ENCODE assay signal across 8 cellular contexts in genomic region chr17:48074322-48075054, GRCh38. TPM values are rescaled to one million over a fixed set of nuclear protein-coding genes. Genes with fewer than 3 reads are reported as not detected.
DNase-seq lines count a peak whose midpoint lies in the region; ATAC-seq and TF ChIP-seq lines count a peak whose summit lies in the region.

No MANE protein-coding gene starts in this region.

- H3K27ac ChIP-seq in C4-2B (no peak overlapping the region), OCI-LY1 (ENCODE audit: low read depth, low read length, poor library complexity, severe bottlenecking) (no peak overlapping the region)

- no peak overlapping the region for H3K4me3 ChIP-seq in OCI-LY1 (ENCODE audit: low read depth, low read length, poor library complexity, severe bottlenecking)
- no peak overlapping the region for H3K4me3 ChIP-seq in epithelial cell of proximal tubule (ENCODE audit: low read depth, low read length)

- TF ChIP-seq CTCF in C4-2B (conservative IDR thresholded peaks at IDR 0.05) (peak; percentile 92), OCI-LY1 (IDR thresholded peaks at IDR 0.05; ENCODE audit: low read length) (peak; percentile 87), epithelial cell of proximal tubule (conservative IDR thresholded peaks at IDR 0.05; ENCODE audit: low read depth, low read length) (peak; percentile 83)

- CTCF ChIA-PET in HEK293T (lab: Yijun Ruan, JAX), result interaction anchor here (0.6 to 4.8 kb wide), 3 partner anchors 10 to 48 kb away, joined by 3 to 27 read pairs (median 5); no protein-coding TSS in a partner anchor

- no peak overlapping the region for H3K4me3 Mint-ChIP-seq in naive thymus-derived CD8-positive, alpha-beta T cell

- no peaks in the 10 kb centered on the region for H3K4me1 Mint-ChIP-seq in naive thymus-derived CD8-positive, alpha-beta T cell

- H3K4me2 ChIP-seq in OCI-LY1 (ENCODE audit: low read length), result no peak overlapping the region

- no peaks in the 10 kb centered on the region for H3F3A ChIP-seq in OCI-LY1 (ENCODE audit: insufficient read depth, low read length)

- POLR2A ChIA-PET in HEK293T (lab: Yijun Ruan, JAX), result interaction anchor here (1.0 to 2.5 kb wide), 4 partner anchors 26 to 50 kb away, joined by 3 to 9 read pairs (median 6); partner anchors contain the start of gene NFE2L1
- POLR2A ChIA-PET in naive thymus-derived CD8-positive, alpha-beta T cell (lab: Charles Lee), result interaction anchor here (0.7 to 1.5 kb wide), 5 partner anchors 25 to 633 kb away, joined by 3 to 6 read pairs (median 3); no protein-coding TSS in a partner anchor

- no peaks in the 10 kb centered on the region for H3K79me2 ChIP-seq in OCI-LY1 (ENCODE audit: insufficient read depth, low read length)

- H3K36me3 Mint-ChIP-seq in naive thymus-derived CD8-positive, alpha-beta T cell, result peaks cover 0 to 56% (median 6%) of the 10 kb centered on the region in 3 donors

- no peaks in the 10 kb centered on the region for H3K9me3 Mint-ChIP-seq in naive thymus-derived CD8-positive, alpha-beta T cell

- H3K4me1 ChIP-seq in OCI-LY1 (ENCODE audit: insufficient read depth, low read length, severe bottlenecking), result no peaks in the 10 kb centered on the region

- no peaks in the 10 kb centered on the region for H4K20me1 ChIP-seq in OCI-LY1 (ENCODE audit: insufficient read depth, low read length)

- H3K9me3 ChIP-seq in OCI-LY1 (ENCODE audit: low read length), result no peaks in the 10 kb centered on the region

- H3K9ac ChIP-seq in OCI-LY1 (ENCODE audit: low read length), result no peak overlapping the region

- no peak overlapping the region for H3K27ac Mint-ChIP-seq in naive thymus-derived CD8-positive, alpha-beta T cell

- no peaks in the 10 kb centered on the region for H3K27me3 Mint-ChIP-seq in naive thymus-derived CD8-positive, alpha-beta T cell

- DNase-seq in HEK293T (ENCODE audit: extremely low spot score) (peak; percentile 63), epithelial cell of proximal tubule (ENCODE audit: low read depth) (peak; percentile 89)
- peak; percentile 76 for DNase-seq in activated CD8-positive, alpha-beta memory T cell treated with anti-CD3 and anti-CD28 coated beads, Interleukin-2, amount 50 U/mL, for 48 hours
- peak; percentile 54 to 86 (median 72) for DNase-seq in naive thymus-derived CD8-positive, alpha-beta T cell
- peak; percentile 34 to 77 (median 66) for DNase-seq in stimulated activated naive CD4-positive, alpha-beta T cell (lab: John Stamatoyannopoulos, UW)

- H2AFZ ChIP-seq in OCI-LY1 (ENCODE audit: low read length), result no peak overlapping the region

- no peaks in the 10 kb centered on the region for H3K27me3 ChIP-seq in OCI-LY1 (ENCODE audit: insufficient read depth, low read length)

- ATAC-seq in naive thymus-derived CD8-positive, alpha-beta T cell, result peak; percentile 63 to 90
- no peak for ATAC-seq in GM18873 (IDR thresholded peaks at IDR 0.05; ENCODE audit: low FRiP score, unreplicated experiment)

- no peaks in the 10 kb centered on the region for H3K9me2 ChIP-seq in OCI-LY1 (ENCODE audit: low read depth, low read length)

- H3K36me3 ChIP-seq in OCI-LY1 (ENCODE audit: insufficient read depth, low read length), result peaks cover 36% of the 10 kb centered on the region; the same call in 1 of the 2 replicates

TF ChIP-seq in HEK293T, 16 proteins besides CTCF, POLR2A, EP300 and RAD21:
- TF ChIP-seq ELF4 (IDR thresholded peaks at IDR 0.05) (no peak), PKNOX1 (IDR thresholded peaks at IDR 0.05) (no peak), SUZ12 (IDR thresholded peaks at IDR 0.05) (no peak), NFRKB (IDR thresholded peaks at IDR 0.05) (no peak), FOXA1 (IDR thresholded peaks at IDR 0.05) (no peak), HDGF (IDR thresholded peaks at IDR 0.05; ENCODE audit: borderline replicate concordance) (no peak), BHLHE40 (IDR thresholded peaks at IDR 0.05; ENCODE audit: borderline replicate concordance) (no peak), FOXM1 (IDR thresholded peaks at IDR 0.05; ENCODE audit: borderline replicate concordance) (no peak), FOXK2 (IDR thresholded peaks at IDR 0.05) (no peak), SP1 (IDR thresholded peaks at IDR 0.05) (no peak), L3MBTL2 (conservative IDR thresholded peaks at IDR 0.05) (no peak), ZNF384 (IDR thresholded peaks at IDR 0.05) (no peak), ARNT (IDR thresholded peaks at IDR 0.05) (no peak), CTBP1 (IDR thresholded peaks at IDR 0.05; ENCODE audit: borderline replicate concordance) (no peak), LEF1 (IDR thresholded peaks at IDR 0.05; ENCODE audit: borderline replicate concordance) (no peak)

RNA-seq across cellular contexts. Expression of gene NFE2L1, which starts 26.3 kb away (rescaled TPM):
- 69.1 and 79.6 TPM in 2 replicates for total RNA-seq in epithelial cell of proximal tubule
- total RNA-seq in naive thymus-derived CD8-positive, alpha-beta T cell, result 10 to 100 TPM; 45.5 to 50.4 TPM
- polyA plus RNA-seq in naive thymus-derived CD8-positive, alpha-beta T cell, result 10 to 100 TPM in 1 of 3 donors, 1 to 10 TPM in 2; 5.0 to 14.2 (median 7.2) TPM

RNA-seq across cellular contexts. Expression of gene CBX1, which starts 26.8 kb away (rescaled TPM):
- total RNA-seq in epithelial cell of proximal tubule, result 99.7 and 105 TPM in 2 replicates
- 10 to 100 TPM; 33.6 to 34.6 TPM for total RNA-seq in naive thymus-derived CD8-positive, alpha-beta T cell
- polyA plus RNA-seq in naive thymus-derived CD8-positive, alpha-beta T cell, result 10 to 100 TPM; 20.8 to 24.4 (median 24.3) TPM

RNA-seq across cellular contexts. Expression of gene SNX11, which starts 33.1 kb away (rescaled TPM):
- 11.6 and 18.5 TPM in 2 replicates for total RNA-seq in epithelial cell of proximal tubule
- total RNA-seq in naive thymus-derived CD8-positive, alpha-beta T cell, result 10 to 100 TPM; 19.5 to 20.9 TPM
- polyA plus RNA-seq in naive thymus-derived CD8-positive, alpha-beta T cell, result 10 to 100 TPM; 18.8 to 28.3 (median 25.6) TPM

RNA-seq across cellular contexts. Expression of gene COPZ2, which starts 36.9 kb away (rescaled TPM):
- 2.6 and 8.0 TPM in 2 replicates for total RNA-seq in epithelial cell of proximal tubule
- 1 to 10 TPM; 1.2 to 2.4 TPM for total RNA-seq in naive thymus-derived CD8-positive, alpha-beta T cell
- polyA plus RNA-seq in naive thymus-derived CD8-positive, alpha-beta T cell, result 1 to 10 TPM in 2 of 3 donors, under 1 TPM in 1; 0.84 to 7.1 (median 1.6) TPM
